In genomic region chr10:4501306-4501705, GRCh38 we compare ENCODE assay signal across 15 cellular contexts.
DNase-seq lines count a peak whose midpoint lies in the region; FAIRE-seq and TF ChIP-seq lines count a peak whose summit lies in the region.
"Had no signal": no experiment of that assay in that cellular context is flagged by ENCODE, and none has a peak within 500 bp of the region (broad histone marks: within the 10 kb centered on the region; RNA-seq: fewer than 3 reads in every experiment).

No MANE protein-coding gene starts in this region.

- H3K4me1 Mint-ChIP-seq in astrocyte (ENCODE audit: low read depth, unreplicated experiment), result peaks cover 20% of the 10 kb centered on the region
- H3K4me1 Mint-ChIP-seq: CD8-positive, alpha-beta memory T cell had no signal

- no peaks in the 10 kb centered on the region for H3K9me3 ChIP-seq in astrocyte (ENCODE audit: insufficient read depth, low read depth, low read length)

- H3K27ac ChIP-seq in astrocyte (ENCODE audit: low read depth, low read length), result no peak overlapping the region

- no peaks in the 10 kb centered on the region for H3K36me3 Mint-ChIP-seq in astrocyte (ENCODE audit: low read depth, unreplicated experiment)
- H3K36me3 Mint-ChIP-seq: CD8-positive, alpha-beta memory T cell had no signal

- H3K79me2 ChIP-seq in astrocyte (ENCODE audit: insufficient read depth, low read length), result no peaks in the 10 kb centered on the region

- H3K4me2 ChIP-seq in astrocyte (ENCODE audit: low read length), result peak overlapping the region; percentile 13

- no peaks in the 10 kb centered on the region for H3K27me3 ChIP-seq in astrocyte (ENCODE audit: insufficient read depth, low read length)

- peaks cover 11% of the 10 kb centered on the region for H3K4me1 ChIP-seq in astrocyte (ENCODE audit: insufficient read depth, low read length)

- no peak for FAIRE-seq in astrocyte (lab: Jason Lieb, UNC)

- no peak overlapping the region for H3K9ac ChIP-seq in astrocyte (ENCODE audit: low read length)

- no peak overlapping the region for H2AFZ ChIP-seq in astrocyte (ENCODE audit: low read depth, low read length)

- no peaks in the 10 kb centered on the region for H3K27me3 Mint-ChIP-seq in astrocyte (ENCODE audit: low read depth, unreplicated experiment)
- H3K27me3 Mint-ChIP-seq: CD8-positive, alpha-beta memory T cell had no signal

- H4K20me1 ChIP-seq in astrocyte (ENCODE audit: insufficient read depth, low read length), result no peaks in the 10 kb centered on the region

- DNase-seq in astrocyte (ENCODE audit: low read depth) (peak; percentile 41), fibroblast of mammary gland (ENCODE audit: low read depth) (peak; percentile 34), kidney tubule cell (ENCODE audit: low spot score) (peak; percentile 91), DMS79 treated with DMSO at 0.1 percent for 48 hours (lab: John Stamatoyannopoulos, UW) (no peak), pons (ENCODE audit: low spot score) (no peak), C1 segment of cervical spinal cord (lab: John Stamatoyannopoulos, UW) (no peak), NCI-H524 (lab: John Stamatoyannopoulos, UW) (no peak)
- DNase-seq: CD8-positive, alpha-beta memory T cell; EL; KG1; NCI-H1092; NCI-H1694; NCI-H446; NCI-H748 treated with DMSO at 0.1 percent for 48 hours; PC-3 had no signal

- H3K4me3 ChIP-seq in astrocyte (ENCODE audit: insufficient read depth, low read depth, low read length) (no peak overlapping the region), fibroblast of mammary gland (ENCODE audit: control insufficient read depth, low read depth, low read length) (no peak overlapping the region)

- no peaks in the 10 kb centered on the region for H3K36me3 ChIP-seq in astrocyte (ENCODE audit: insufficient read depth, low read length)

- TF ChIP-seq CTCF in astrocyte (IDR thresholded peaks at IDR 0.05; ENCODE audit: insufficient read depth, low read depth, low read length), result no peak
- no peak for TF ChIP-seq CTCF in fibroblast of mammary gland (conservative IDR thresholded peaks at IDR 0.05; ENCODE audit: control insufficient read depth, insufficient read depth, low read depth, low read length)

- peak overlapping the region; percentile 15 for H3K4me3 Mint-ChIP-seq in astrocyte (ENCODE audit: unreplicated experiment)
- H3K4me3 Mint-ChIP-seq: CD8-positive, alpha-beta memory T cell had no signal

- peaks cover 1% of the 10 kb centered on the region for H3K9me3 Mint-ChIP-seq in astrocyte (ENCODE audit: unreplicated experiment)
- H3K9me3 Mint-ChIP-seq: CD8-positive, alpha-beta memory T cell had no signal

- no peak overlapping the region for H3K27ac Mint-ChIP-seq in astrocyte (ENCODE audit: unreplicated experiment)

Comparison
In these comparisons a context has a peak if more than half of its experiments do, and no peak if none do; other contexts are left out.
1. DNase-seq: peak in astrocyte (single experiment), fibroblast of mammary gland (single experiment) and kidney tubule cell (single experiment); none in DMS79 treated with DMSO at 0.1 percent for 48 hours (single experiment), pons (single experiment), C1 segment of cervical spinal cord (0 of 14) and NCI-H524 (0 of 2).